20 cellular contexts compared by ENCODE assay signal in genomic region chr7:27238979-27239779, GRCh38. TPM values are rescaled to one million over a fixed set of nuclear protein-coding genes. Genes with fewer than 3 reads are reported as not detected.
DNase-seq lines count a peak whose midpoint lies in the region; ATAC-seq and TF ChIP-seq lines count a peak whose summit lies in the region.
"Had no signal": no experiment of that assay in that cellular context is flagged by ENCODE, and none has a peak within 500 bp of the region (broad histone marks: within the 10 kb centered on the region; RNA-seq: fewer than 3 reads in every experiment).

No MANE protein-coding gene starts in this region.

- no peak overlapping the region for H4K12ac ChIP-seq in trophoblast cell (ENCODE audit: low read depth, low read length)

- peaks cover 64 to 67% of the 10 kb centered on the region in 2 donors for H3K27me3 Mint-ChIP-seq in CD4-positive, alpha-beta memory T cell

- peak overlapping the region; percentile 86 for H4K91ac ChIP-seq in trophoblast cell (ENCODE audit: low read depth, low read length)

- no peak for DNase-seq in CD4-positive, alpha-beta memory T cell
- DNase-seq in HuH-7 (ENCODE audit: low spot score) = peak; percentile 58
- DNase-seq in left ventricle myocardium inferior = no peak
- DNase-seq in trophoblast cell = no peak
- no peak for DNase-seq in HK-2 (ENCODE audit: unreplicated experiment)
- no peak for DNase-seq in LoVo (ENCODE audit: low spot score)
- DNase-seq in iPS-NIHi11 (ENCODE audit: low spot score) = no peak
- DNase-seq: KBM-7; left lung; NCI-H146; NCI-H748 treated with DMSO at 0.1 percent for 48 hours; SHP77; stimulated activated CD4-positive, alpha-beta T cell treated with anti-CD3 and anti-CD28 coated beads, Interleukin-2, amount 100 ng/mL, for 48 hours; stimulated activated naive CD8-positive, alpha-beta T cell treated with anti-CD3 and anti-CD28 coated beads, Interleukin-15, Interleukin-2, amounts not matched to agents 100 U/mL and 50 U/mL, for 24 hours had no signal

- no peak overlapping the region for H3K18ac ChIP-seq in trophoblast cell (ENCODE audit: low read length)

- H3K4me1 Mint-ChIP-seq in CD4-positive, alpha-beta memory T cell = peaks cover 12 to 57% (median 35%) of the 10 kb centered on the region in 4 donors

- ATAC-seq in HG02938 (IDR thresholded peaks at IDR 0.05; ENCODE audit: unreplicated experiment) = no peak
- ATAC-seq: left lung; stimulated activated naive CD8-positive, alpha-beta T cell treated with anti-CD3 and anti-CD28 coated beads, Interleukin-15, Interleukin-2, amounts not matched to agents 100 U/mL and 50 U/mL, for 24 hours had no signal

- no peak overlapping the region for H3K27ac ChIP-seq in CD4-positive, alpha-beta memory T cell (ENCODE audit: low read depth, low read length)
- H3K27ac ChIP-seq in left ventricle myocardium inferior (replicated peaks) (no peak overlapping the region), trophoblast cell (ENCODE audit: low read depth, low read length) (no peak overlapping the region)
- H3K27ac ChIP-seq: C4-2B, left lung, pancreas had no signal

- no peak overlapping the region for H3K23ac ChIP-seq in trophoblast cell (ENCODE audit: low read length)

- no peak overlapping the region for H3K4ac ChIP-seq in trophoblast cell (ENCODE audit: low read depth, low read length)

- peaks cover 19% of the 10 kb centered on the region for H3K4me1 ChIP-seq in CD4-positive, alpha-beta memory T cell (ENCODE audit: insufficient read depth, low read length)
- peaks cover 43% of the 10 kb centered on the region for H3K4me1 ChIP-seq in left ventricle myocardium inferior
- H3K4me1 ChIP-seq in trophoblast cell (ENCODE audit: control insufficient read depth in 1 of 2, insufficient read depth in 2 of 2, low read length in 2 of 2) = peaks cover 9 to 38% of the 10 kb centered on the region in 2 experiments

- H3K4me3 ChIP-seq in CD4-positive, alpha-beta memory T cell (ENCODE audit: low read length in 2 of 2) = no peak overlapping the region
- H3K4me3 ChIP-seq in left ventricle myocardium inferior (peak overlapping the region; percentile 49), trophoblast cell (ENCODE audit: low read depth, low read length) (no peak overlapping the region)
- H3K4me3 ChIP-seq: left lung, pancreas had no signal

- no CpG with 5 or more reads among the region's 55 CpGs for WGBS in trophoblast cell (ENCODE audit: extremely low coverage, insufficient coverage, insufficient read length)

- H2AK5ac ChIP-seq in trophoblast cell (ENCODE audit: low read length) = no peak overlapping the region

- H3K79me1 ChIP-seq in trophoblast cell (ENCODE audit: low read length) = peaks cover 7% of the 10 kb centered on the region

- peak overlapping the region; percentile 58 for H2BK120ac ChIP-seq in trophoblast cell (ENCODE audit: insufficient read depth, low read length, poor library complexity)

- peaks cover 29% of the 10 kb centered on the region for H3K27me3 ChIP-seq in CD4-positive, alpha-beta memory T cell (ENCODE audit: insufficient read depth, low read length)
- H3K27me3 ChIP-seq in left ventricle myocardium inferior (ENCODE audit: low read depth) (peaks cover 100% of the 10 kb centered on the region), trophoblast cell (ENCODE audit: insufficient read depth, low read length) (peaks cover 57% of the 10 kb centered on the region)

- intact Hi-C loops in CD4-positive, alpha-beta memory T cell (cut with micrococcal nuclease) = no loop called here
- intact Hi-C loops in left ventricle myocardium inferior (cut with micrococcal nuclease) = loop anchor here (10.0 kb wide), 1 partner anchor 336 kb away; no protein-coding TSS in a partner anchor

- peak overlapping the region; percentile 21 for H2AFZ ChIP-seq in trophoblast cell (ENCODE audit: insufficient read depth, low read length, poor library complexity)

- peak overlapping the region; percentile 78 for H2BK12ac ChIP-seq in trophoblast cell (ENCODE audit: low read length)

- peaks cover 0 to 3% of the 10 kb centered on the region in 2 donors for H3K36me3 Mint-ChIP-seq in CD4-positive, alpha-beta memory T cell

- TF ChIP-seq CTCF in left ventricle myocardium inferior (IDR thresholded peaks at IDR 0.05; ENCODE audit: borderline replicate concordance) = no peak

- H3K9me3 Mint-ChIP-seq in CD4-positive, alpha-beta memory T cell = peaks cover 0 to 7% (median 0%) of the 10 kb centered on the region in 8 donors

- H3K4me3 Mint-ChIP-seq in CD4-positive, alpha-beta memory T cell = peak overlapping the region in 5 of 8 donors; percentile 27 to 64 (median 32)

- no peak overlapping the region for H3K14ac ChIP-seq in trophoblast cell (ENCODE audit: low read length)

- POLR2A ChIA-PET in CD4-positive, alpha-beta memory T cell (lab: Charles Lee; ENCODE audit: partially characterized antibody) = no interaction called here

- peak overlapping the region; percentile 20 for H2BK5ac ChIP-seq in trophoblast cell (ENCODE audit: low read depth, low read length, poor library complexity)

- H4K8ac ChIP-seq in trophoblast cell (ENCODE audit: low read depth, low read length) = no peak overlapping the region

- H3K36me3 ChIP-seq in CD4-positive, alpha-beta memory T cell (ENCODE audit: insufficient read depth, low read length) = no peaks in the 10 kb centered on the region
- H3K36me3 ChIP-seq in left ventricle myocardium inferior (no peaks in the 10 kb centered on the region), trophoblast cell (ENCODE audit: control insufficient read depth in 1 of 2, insufficient read depth in 2 of 2, low read length in 2 of 2) (no peaks in the 10 kb centered on the region)
- H3K36me3 ChIP-seq: left lung, pancreas had no signal

- peaks cover 4% of the 10 kb centered on the region for H3K79me2 ChIP-seq in trophoblast cell (ENCODE audit: control insufficient read depth, insufficient read depth, low read length, poor library complexity)

- no peaks in the 10 kb centered on the region for H3K9me3 ChIP-seq in CD4-positive, alpha-beta memory T cell (ENCODE audit: control insufficient read depth in 1 of 2, low read length in 2 of 2)
- H3K9me3 ChIP-seq in left ventricle myocardium inferior (replicated peaks) (no peaks in the 10 kb centered on the region), trophoblast cell (ENCODE audit: insufficient read depth, low read depth, low read length) (peaks cover 2% of the 10 kb centered on the region)
- H3K9me3 ChIP-seq: left lung, pancreas had no signal

- H3K27ac Mint-ChIP-seq in CD4-positive, alpha-beta memory T cell = no peak overlapping the region

- CTCF ChIA-PET in CD4-positive, alpha-beta memory T cell (lab: Charles Lee; ENCODE audit: partially characterized antibody) = no interaction called here

- H3K4me2 ChIP-seq in trophoblast cell (ENCODE audit: low read length) = peak overlapping the region; percentile 48

- H3K9ac ChIP-seq in trophoblast cell (ENCODE audit: low read length) = no peak overlapping the region

RNA-seq across cellular contexts. Expression of gene EVX1, which starts 3.4 kb away (rescaled TPM):
- total RNA-seq in CD4-positive, alpha-beta memory T cell = not detected
- polyA plus RNA-seq in CD4-positive, alpha-beta memory T cell = not detected
- not detected for total RNA-seq in left ventricle myocardium inferior
- polyA plus RNA-seq in trophoblast cell (2013) = 0.78 and 0.81 TPM in 2 replicates
- total RNA-seq: activated CD8-positive, alpha-beta memory T cell treated with anti-CD3 and anti-CD28 coated beads for 36 hours; dermis microvascular lymphatic vessel endothelial cell; frontal cortex; left lung; pancreas had no signal

RNA-seq across cellular contexts. Expression of gene HOXA13, which starts 39.3 kb away (rescaled TPM):
- total RNA-seq in CD4-positive, alpha-beta memory T cell = not detected
- not detected for polyA plus RNA-seq in CD4-positive, alpha-beta memory T cell
- total RNA-seq in left ventricle myocardium inferior = not detected
- polyA plus RNA-seq in trophoblast cell (2013) = 0.82 and 1.00 TPM in 2 replicates
- total RNA-seq: activated CD8-positive, alpha-beta memory T cell treated with anti-CD3 and anti-CD28 coated beads for 36 hours; dermis microvascular lymphatic vessel endothelial cell; frontal cortex; left lung had no signal
- polyA plus RNA-seq: pancreas had no signal

RNA-seq across cellular contexts. Expression of gene HOXA11, which starts 54.1 kb away (rescaled TPM):
- not detected for total RNA-seq in CD4-positive, alpha-beta memory T cell
- polyA plus RNA-seq in CD4-positive, alpha-beta memory T cell = not detected
- total RNA-seq in left ventricle myocardium inferior = not detected
- 1.5 and 2.2 TPM in 2 replicates for polyA plus RNA-seq in trophoblast cell (2013)
- total RNA-seq: activated CD8-positive, alpha-beta memory T cell treated with anti-CD3 and anti-CD28 coated beads for 36 hours; frontal cortex; pancreas had no signal
- polyA plus RNA-seq: pancreas had no signal
